Comparison of ENCODE assay signal across 9 cellular contexts in the genomic region with DNA sequence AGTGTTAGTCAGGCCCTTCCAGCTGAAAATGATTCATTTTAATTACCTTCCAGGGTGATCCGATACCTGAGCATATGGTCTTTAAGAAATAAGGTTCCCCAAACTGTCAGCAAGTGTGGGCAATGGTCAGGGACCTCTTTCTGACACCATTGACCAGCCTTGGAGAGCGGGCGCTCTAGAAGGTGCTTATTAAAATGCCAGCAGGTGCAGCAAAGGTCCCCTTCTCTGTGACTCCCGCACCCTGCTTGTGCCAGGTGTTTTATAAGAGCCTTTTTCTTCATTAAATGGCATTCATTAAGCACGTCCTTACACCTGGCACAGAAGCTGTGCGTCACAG.
DNase-seq lines count a peak whose midpoint lies in the region; ATAC-seq and TF ChIP-seq lines count a peak whose summit lies in the region.
"Had no signal": no experiment of that assay in that cellular context is flagged by ENCODE, and none has a peak within 500 bp of the region (broad histone marks: within the 10 kb centered on the region; RNA-seq: fewer than 3 reads in every experiment).

No MANE protein-coding gene starts in this region.

- DNase-seq in T-helper 2 cell treated with Interferon-gamma antibody and Interleukin-4, amounts not matched to agents 5 μg/mL and 100 μg/mL, for 36 hours (ENCODE audit: low spot score), result no peak
- DNase-seq in T-helper 2 cell (no peak), RWPE1 (ENCODE audit: low spot score) (peak; percentile 77), HK-2 (ENCODE audit: unreplicated experiment) (no peak), SK-N-SH (no peak)
- DNase-seq in activated CD4-positive, alpha-beta T cell treated with anti-CD3 and anti-CD28 coated beads for 1 hour, result no peak
- DNase-seq: NCI-H1694 had no signal

- H4K20me1 ChIP-seq in SK-N-SH (ENCODE audit: insufficient read depth), result no peaks in the 10 kb centered on the region

- H3K79me2 ChIP-seq in SK-N-SH (ENCODE audit: insufficient read depth), result no peaks in the 10 kb centered on the region

- peaks cover 0 to 7% of the 10 kb centered on the region in 2 experiments for H3K36me3 ChIP-seq in SK-N-SH (replicated peaks in 1 of 2; ENCODE audit: control insufficient read depth in 1 of 2, insufficient read depth in 2 of 2, low read length in 1 of 2)

- no peak overlapping the region for H3K4me2 ChIP-seq in SK-N-SH

- TF ChIP-seq RAD21 in SK-N-SH (IDR thresholded peaks at IDR 0.05; ENCODE audit: low read length), result no peak

- H2AFZ ChIP-seq in SK-N-SH (ENCODE audit: low read depth), result no peak overlapping the region

- H3K9me2 ChIP-seq in SK-N-SH, result no peaks in the 10 kb centered on the region

- TF ChIP-seq CTCF in RWPE1 (conservative IDR thresholded peaks at IDR 0.05; ENCODE audit: low read depth) (no peak), SK-N-SH (IDR thresholded peaks at IDR 0.05) (no peak)

- CTCF ChIA-PET in RWPE1 (lab: Yijun Ruan, JAX) (interaction anchor here (0.9 kb wide), 1 partner anchor 13 kb away, joined by 4 read pairs; no protein-coding TSS in a partner anchor), SK-N-SH (lab: Yijun Ruan, JAX) (interaction anchor here (1.5 to 1.7 kb wide), 2 partner anchors 13 to 80 kb away, joined by 4 to 7 read pairs; no protein-coding TSS in a partner anchor)

- ATAC-seq in HG03175 (IDR thresholded peaks at IDR 0.05; ENCODE audit: unreplicated experiment), result peak; percentile 34

- peaks cover 23% of the 10 kb centered on the region for H3K27me3 Mint-ChIP-seq in T-helper 2 cell treated with Interferon-gamma antibody and Interleukin-4, amounts not matched to agents 5 μg/mL and 100 μg/mL, for 36 hours (ENCODE audit: low read depth)

- 95% methylated on average over 6 of the region's 6 CpGs for WGBS in SK-N-SH (ENCODE audit: low lambda C conversion rate)

- H3K4me3 ChIP-seq in skin epidermis (no peak overlapping the region), SK-N-SH (ENCODE audit: low read depth in 2 of 2, low read length in 1 of 2) (no peak overlapping the region)

- no peaks in the 10 kb centered on the region for H3K9me3 Mint-ChIP-seq in T-helper 2 cell treated with Interferon-gamma antibody and Interleukin-4, amounts not matched to agents 5 μg/mL and 100 μg/mL, for 36 hours

- H3K9me3 ChIP-seq in SK-N-SH, result no peaks in the 10 kb centered on the region

- no peak overlapping the region for H3K27ac ChIP-seq in RWPE1
- peak overlapping the region in 13 of 21 experiments; percentile 6 to 76 (median 55) for H3K27ac ChIP-seq in skin epidermis
- no peak overlapping the region for H3K27ac ChIP-seq in SK-N-SH (ENCODE audit: low read depth in 2 of 2, low read length in 1 of 2)

- H3K4me1 Mint-ChIP-seq in T-helper 2 cell treated with Interferon-gamma antibody and Interleukin-4, amounts not matched to agents 5 μg/mL and 100 μg/mL, for 36 hours (ENCODE audit: low read depth), result peaks cover 39% of the 10 kb centered on the region

- TF ChIP-seq EP300 in SK-N-SH (IDR thresholded peaks at IDR 0.05; ENCODE audit: borderline replicate concordance in 1 of 2, low read depth in 1 of 2, low read length in 1 of 2), result no peak

- peaks cover 0 to 6% of the 10 kb centered on the region in 2 experiments; a peak in 1 of 4 replicates for H3K4me1 ChIP-seq in SK-N-SH (ENCODE audit: control insufficient read depth in 1 of 2, insufficient read depth in 2 of 2, low read depth in 1 of 2, low read length in 1 of 2)

- H3K36me3 Mint-ChIP-seq in T-helper 2 cell treated with Interferon-gamma antibody and Interleukin-4, amounts not matched to agents 5 μg/mL and 100 μg/mL, for 36 hours (ENCODE audit: low read depth), result peaks cover 8% of the 10 kb centered on the region

- POLR2A ChIA-PET in RWPE1 (lab: Yijun Ruan, JAX; ENCODE audit: low non-redundant PET), result no interaction called here
- POLR2A ChIA-PET in SK-N-SH (lab: Yijun Ruan, JAX), result no interaction called here

- peak overlapping the region; percentile 73 for H3K4me3 Mint-ChIP-seq in T-helper 2 cell treated with Interferon-gamma antibody and Interleukin-4, amounts not matched to agents 5 μg/mL and 100 μg/mL, for 36 hours

- no peaks in the 10 kb centered on the region for H3K27me3 ChIP-seq in SK-N-SH (ENCODE audit: insufficient read depth)

- H3K9ac ChIP-seq in SK-N-SH, result no peak overlapping the region

- H3K27ac Mint-ChIP-seq in T-helper 2 cell treated with Interferon-gamma antibody and Interleukin-4, amounts not matched to agents 5 μg/mL and 100 μg/mL, for 36 hours, result peak overlapping the region; percentile 91

- no peaks in the 10 kb centered on the region for H3F3A ChIP-seq in SK-N-SH (replicated peaks; ENCODE audit: insufficient read depth)

TF ChIP-seq in SK-N-SH, 30 proteins besides CTCF, POLR2A, EP300 and RAD21 (continues in another document):
- TF ChIP-seq POLR2AphosphoS5 (IDR thresholded peaks at IDR 0.05; ENCODE audit: low read depth, low read length) (no peak), FOXJ3 (CRISPR knock-in tag; IDR thresholded peaks at IDR 0.05) (no peak), TAF1 (IDR thresholded peaks at IDR 0.05; ENCODE audit: borderline replicate concordance, low read depth, low read length) (no peak), MXI1 (IDR thresholded peaks at IDR 0.05; ENCODE audit: low read depth, low read length) (no peak), SIN3A (IDR thresholded peaks at IDR 0.05; ENCODE audit: borderline replicate concordance, low read depth, low read length) (no peak), RXRA (IDR thresholded peaks at IDR 0.05; ENCODE audit: borderline replicate concordance, low read depth) (no peak), PBX3 (IDR thresholded peaks at IDR 0.05) (no peak), MEF2A (IDR thresholded peaks at IDR 0.05; ENCODE audit: borderline replicate concordance, low read depth) (no peak), YY1 (IDR thresholded peaks at IDR 0.05; ENCODE audit: low read depth) (no peak), NFIC (IDR thresholded peaks at IDR 0.05; ENCODE audit: borderline replicate concordance) (no peak), USF2 (IDR thresholded peaks at IDR 0.05; ENCODE audit: borderline replicate concordance, low read depth, low read length) (no peak), ELF1 (IDR thresholded peaks at IDR 0.05) (no peak), FOXM1 (IDR thresholded peaks at IDR 0.05; ENCODE audit: low read depth) (no peak)
- TF ChIP-seq, protein P1, sequence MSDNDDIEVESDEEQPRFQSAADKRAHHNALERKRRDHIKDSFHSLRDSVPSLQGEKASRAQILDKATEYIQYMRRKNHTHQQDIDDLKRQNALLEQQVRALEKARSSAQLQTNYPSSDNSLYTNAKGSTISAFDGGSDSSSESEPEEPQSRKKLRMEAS (IDR thresholded peaks at IDR 0.05; ENCODE audit: low read depth), result no peak
- TF ChIP-seq, protein P2, sequence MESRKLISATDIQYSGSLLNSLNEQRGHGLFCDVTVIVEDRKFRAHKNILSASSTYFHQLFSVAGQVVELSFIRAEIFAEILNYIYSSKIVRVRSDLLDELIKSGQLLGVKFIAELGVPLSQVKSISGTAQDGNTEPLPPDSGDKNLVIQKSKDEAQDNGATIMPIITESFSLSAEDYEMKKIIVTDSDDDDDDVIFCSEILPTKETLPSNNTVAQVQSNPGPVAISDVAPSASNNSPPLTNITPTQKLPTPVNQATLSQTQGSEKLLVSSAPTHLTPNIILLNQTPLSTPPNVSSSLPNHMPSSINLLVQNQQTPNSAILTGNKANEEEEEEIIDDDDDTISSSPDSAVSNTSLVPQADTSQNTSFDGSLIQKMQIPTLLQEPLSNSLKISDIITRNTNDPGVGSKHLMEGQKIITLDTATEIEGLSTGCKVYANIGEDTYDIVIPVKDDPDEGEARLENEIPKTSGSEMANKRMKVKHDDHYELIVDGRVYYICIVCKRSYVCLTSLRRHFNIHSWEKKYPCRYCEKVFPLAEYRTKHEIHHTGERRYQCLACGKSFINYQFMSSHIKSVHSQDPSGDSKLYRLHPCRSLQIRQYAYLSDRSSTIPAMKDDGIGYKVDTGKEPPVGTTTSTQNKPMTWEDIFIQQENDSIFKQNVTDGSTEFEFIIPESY (IDR thresholded peaks at IDR 0.05; ENCODE audit: borderline replicate concordance, low read depth), result no peak

Comparison
In these comparisons a context has a peak if more than half of its experiments do, and no peak if none do; other contexts are left out.
1. H3K27ac ChIP-seq: peak in skin epidermis (13 of 21); none in RWPE1 (single experiment) and SK-N-SH (0 of 2).